Comparison of ENCODE assay signal across 15 cellular contexts in genomic region chr2:102112692-102113665, GRCh38. TPM values are rescaled to one million over a fixed set of nuclear protein-coding genes. Genes with fewer than 3 reads are reported as not detected.
A peak's percentile ranks its signal among the peaks of the same experiment; 100 is the strongest.
DNase-seq lines count a peak whose midpoint lies in the region; ATAC-seq and TF ChIP-seq lines count a peak whose summit lies in the region.
"Had no signal": no experiment of that assay in that cellular context is flagged by ENCODE, and none has a peak within 500 bp of the region (broad histone marks: within the 10 kb centered on the region; RNA-seq: fewer than 3 reads in every experiment).

No MANE protein-coding gene starts in this region.

- no peak for TF ChIP-seq CTCF in GM20000 (IDR thresholded peaks at IDR 0.05; ENCODE audit: extremely low read depth, missing control alignments)

- peak overlapping the region in 1 of 2 donors; percentile 31 for H3K4me3 Mint-ChIP-seq in activated T-cell treated with anti-CD3 and anti-CD28 coated beads, Interleukin-2, amount 50 U/mL, for 72 hours
- H3K4me3 Mint-ChIP-seq in activated T-helper 17 cell treated with anti-CD3 and anti-CD28 coated beads, Interleukin-2, amount 50 U/mL, for 72 hours: peak overlapping the region; percentile 90
- H3K4me3 Mint-ChIP-seq: activated CD8-positive, alpha-beta T cell treated with anti-CD3 and anti-CD28 coated beads, Interleukin-2, amount 10 ng/mL, durations not matched to agents 7 days and 5 days had no signal

- peaks cover 3% of the 10 kb centered on the region in 2 donors for H3K9me3 Mint-ChIP-seq in activated T-cell treated with anti-CD3 and anti-CD28 coated beads, Interleukin-2, amount 50 U/mL, for 72 hours
- no peaks in the 10 kb centered on the region for H3K9me3 Mint-ChIP-seq in activated T-helper 17 cell treated with anti-CD3 and anti-CD28 coated beads, Interleukin-2, amount 50 U/mL, for 72 hours

- ATAC-seq in activated T-cell treated with anti-CD3 and anti-CD28 coated beads, Interleukin-2, amount 50 U/mL, for 72 hours (replicated peaks in 1 of 2): no peak
- ATAC-seq in activated T-helper 17 cell treated with anti-CD3 and anti-CD28 coated beads, Interleukin-2, amount 50 U/mL, for 72 hours (replicated peaks): peak; percentile 9
- no peak for ATAC-seq in HG02938 (IDR thresholded peaks at IDR 0.05; ENCODE audit: unreplicated experiment)
- ATAC-seq: activated CD8-positive, alpha-beta T cell treated with anti-CD3 and anti-CD28 coated beads, Interleukin-2, amount 10 ng/mL, durations not matched to agents 7 days and 5 days; left cardiac atrium had no signal

- H3K36me3 Mint-ChIP-seq in activated T-cell treated with anti-CD3 and anti-CD28 coated beads, Interleukin-2, amount 50 U/mL, for 72 hours (ENCODE audit: insufficient read depth in 2 of 2): peaks cover 10 to 14% of the 10 kb centered on the region in 2 donors
- peaks cover 90% of the 10 kb centered on the region for H3K36me3 Mint-ChIP-seq in activated T-helper 17 cell treated with anti-CD3 and anti-CD28 coated beads, Interleukin-2, amount 50 U/mL, for 72 hours (ENCODE audit: low read depth)

- DNase-seq in activated T-cell treated with anti-CD3 and anti-CD28 coated beads, Interleukin-2, amount 50 U/mL, for 72 hours: no peak
- no peak for DNase-seq in activated T-cell treated with anti-CD3 and anti-CD28 coated beads, Interleukin-2, amount 50 U/mL, for 1 hour
- DNase-seq in hepatic stellate cell (ENCODE audit: low spot score) (peak; percentile 71), stromal cell of bone marrow (ENCODE audit: low read depth) (peak; percentile 72), GM20000 (ENCODE audit: low spot score) (no peak)
- no peak for DNase-seq in stimulated activated CD8-positive, alpha-beta memory T cell treated with anti-CD3 and anti-CD28 coated beads, Interleukin-4, amount 100 ng/mL, for 48 hours
- DNase-seq: activated CD8-positive, alpha-beta T cell treated with anti-CD3 and anti-CD28 coated beads, Interleukin-2, amount 10 ng/mL, durations not matched to agents 7 days and 5 days; activated effector memory CD4-positive, alpha-beta T cell treated with anti-CD3 and anti-CD28 coated beads, Interleukin-2, amount 50 U/mL, for 16 hours; head of caudate nucleus; left cardiac atrium; NCI-H1105 treated with DMSO at 0.1 percent for 48 hours; SIG-M5 had no signal

- H3K27me3 Mint-ChIP-seq in activated T-cell treated with anti-CD3 and anti-CD28 coated beads, Interleukin-2, amount 50 U/mL, for 72 hours (ENCODE audit: low read depth): peaks cover 17% of the 10 kb centered on the region
- H3K27me3 Mint-ChIP-seq in activated T-helper 17 cell treated with anti-CD3 and anti-CD28 coated beads, Interleukin-2, amount 50 U/mL, for 72 hours: no peaks in the 10 kb centered on the region

- H3K27ac Mint-ChIP-seq in activated T-cell treated with anti-CD3 and anti-CD28 coated beads, Interleukin-2, amount 50 U/mL, for 72 hours: peak overlapping the region; percentile 48
- H3K27ac Mint-ChIP-seq in activated T-helper 17 cell treated with anti-CD3 and anti-CD28 coated beads, Interleukin-2, amount 50 U/mL, for 72 hours: peak overlapping the region; percentile 75
- H3K27ac Mint-ChIP-seq: progenitor cell of endocrine pancreas had no signal

- H3K4me1 Mint-ChIP-seq in activated T-cell treated with anti-CD3 and anti-CD28 coated beads, Interleukin-2, amount 50 U/mL, for 72 hours (ENCODE audit: low read depth): peaks cover 83% of the 10 kb centered on the region
- H3K4me1 Mint-ChIP-seq in activated T-helper 17 cell treated with anti-CD3 and anti-CD28 coated beads, Interleukin-2, amount 50 U/mL, for 72 hours: peaks cover 66% of the 10 kb centered on the region

RNA-seq across cellular contexts. Expression of gene IL1R1, which starts 29.6 kb away (rescaled TPM):
- 10 to 100 TPM; 14.3 to 14.5 TPM for total RNA-seq in activated T-cell treated with anti-CD3 and anti-CD28 coated beads, Interleukin-2, amount 50 U/mL, for 72 hours
- total RNA-seq in activated T-helper 17 cell treated with anti-CD3 and anti-CD28 coated beads, Interleukin-2, amount 50 U/mL, for 72 hours: 10 to 100 TPM; 41.7 to 68.1 TPM
- total RNA-seq: activated CD8-positive, alpha-beta T cell treated with anti-CD3 and anti-CD28 coated beads, Interleukin-2, amount 10 ng/mL, durations not matched to agents 7 days and 5 days had no signal

Comparison
In these comparisons a context has a peak if more than half of its experiments do, and no peak if none do; other contexts are left out.
1. DNase-seq: peak in hepatic stellate cell (single experiment) and stromal cell of bone marrow (single experiment); none in activated T-cell treated with anti-CD3 and anti-CD28 coated beads, Interleukin-2, amount 50 U/mL, for 72 hours (0 of 2), activated T-cell treated with anti-CD3 and anti-CD28 coated beads, Interleukin-2, amount 50 U/mL, for 1 hour (single experiment), GM20000 (single experiment) and stimulated activated CD8-positive, alpha-beta memory T cell treated with anti-CD3 and anti-CD28 coated beads, Interleukin-4, amount 100 ng/mL, for 48 hours (single experiment).